10 cellular contexts compared by ENCODE assay signal in genomic region chr9:7779201-7779600, GRCh38.
"Had no signal": no experiment of that assay in that cellular context is flagged by ENCODE, and none has a peak within 500 bp of the region (broad histone marks: within the 10 kb centered on the region; RNA-seq: fewer than 3 reads in every experiment).

No MANE protein-coding gene starts in this region.

- H3K4me3 Mint-ChIP-seq: HFFc6 had no signal

- H3K27ac ChIP-seq: GM23248 had no signal

- H2AFZ ChIP-seq: GM23248 had no signal

- H3K9me3 Mint-ChIP-seq: HFFc6 had no signal

- ATAC-seq: HCT116, K562 had no signal

- H3K4me3 ChIP-seq: GM23248, HAP-1, K562 had no signal

- DNase-seq: GM23248, GOT3, H7, HFFc6, IMR-90, KG1 had no signal

- H3K36me3 ChIP-seq: HAP-1 had no signal

- FAIRE-seq: HTR-8/SVneo, K562 had no signal

- H3K9me3 ChIP-seq: HAP-1 had no signal

- H3K27ac Mint-ChIP-seq: HFFc6 had no signal

- H3K9ac ChIP-seq: GM23248 had no signal
